In the genomic region with DNA sequence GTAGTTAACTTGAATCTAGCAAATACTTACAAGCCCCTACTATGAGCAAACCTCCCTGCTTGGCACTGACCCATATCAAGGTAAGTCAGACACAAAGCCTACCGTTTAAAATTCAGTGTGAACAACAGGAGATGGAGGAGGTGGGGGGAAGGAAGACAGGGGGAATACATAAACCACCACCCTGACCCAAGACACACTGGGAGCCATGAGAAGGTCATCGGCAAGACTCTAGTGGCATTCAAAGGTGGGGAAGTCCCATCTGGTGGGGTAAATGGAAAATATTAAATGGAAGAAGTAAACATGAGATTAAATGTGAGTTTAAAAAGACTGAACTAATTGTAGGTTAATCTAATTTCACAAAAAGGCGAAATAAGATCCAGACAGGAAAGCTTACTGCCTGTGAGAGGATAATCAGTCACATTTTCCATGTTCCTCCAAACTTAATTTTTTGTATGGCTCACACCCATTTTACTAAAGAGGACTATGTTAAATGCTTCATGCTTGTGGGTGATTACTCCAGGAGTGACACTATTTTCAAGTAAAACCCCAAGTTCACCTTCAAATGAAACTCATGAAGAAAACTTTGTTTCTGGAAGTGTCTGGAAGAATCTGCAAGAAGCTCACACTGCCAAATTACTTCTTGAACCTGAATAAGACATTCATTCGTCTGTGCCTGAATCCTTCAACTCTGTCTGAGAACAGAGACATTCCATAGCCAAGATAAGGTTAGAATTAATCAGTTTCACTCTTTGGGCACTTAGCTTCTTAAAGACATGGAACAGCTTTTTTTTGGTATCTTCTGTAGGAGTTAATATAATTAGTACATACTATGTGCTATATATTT, we compare ENCODE assay signal across 10 cellular contexts. TPM values are rescaled to one million over a fixed set of nuclear protein-coding genes. Genes with fewer than 3 reads are reported as not detected.
DNase-seq lines count a peak whose midpoint lies in the region; ATAC-seq and TF ChIP-seq lines count a peak whose summit lies in the region.
"Had no signal": no experiment of that assay in that cellular context is flagged by ENCODE, and none has a peak within 500 bp of the region (broad histone marks: within the 10 kb centered on the region; RNA-seq: fewer than 3 reads in every experiment).

No MANE protein-coding gene starts in this region.

- no peaks in the 10 kb centered on the region for H3K27me3 Mint-ChIP-seq in naive B cell

- H3K4me3 ChIP-seq in dorsolateral prefrontal cortex, result no peak overlapping the region
- no peak overlapping the region for H3K4me3 ChIP-seq in uterus

- peak overlapping the region in 4 of 6 donors; percentile 1 to 85 (median 70) for H3K27ac Mint-ChIP-seq in naive B cell

- peak in 2 of 3 donors; percentile 2 to 3 for DNase-seq in stimulated activated CD4-positive, alpha-beta T cell treated with anti-CD3 and anti-CD28 coated beads, Interleukin-12 subunit alpha, Interleukin-12 subunit beta, amount 100 ng/mL, for 48 hours (ENCODE audit: low read depth in 2 of 3, low spot score in 1 of 3)
- no peak for DNase-seq in stimulated activated CD4-positive, alpha-beta T cell treated with anti-CD3 and anti-CD28 coated beads, Interleukin-4, amount 100 ng/mL, for 4 hours
- DNase-seq in dorsolateral prefrontal cortex (no peak), naive B cell (no peak), uterus (no peak), NOMO-1 treated with dmso at 0.1 percent for 144 hours (lab: John Stamatoyannopoulos, UW; ENCODE audit: unreplicated experiment) (no peak), HUDEP-2 (lab: John Stamatoyannopoulos, UW; ENCODE audit: unreplicated experiment in 76 of 76) (no peak)
- no peak for DNase-seq in stimulated activated CD8-positive, alpha-beta memory T cell treated with anti-CD3 and anti-CD28 coated beads, Interleukin-4, amount 100 ng/mL, for 48 hours
- DNase-seq: activated CD4-positive, alpha-beta T cell treated with anti-CD3 and anti-CD28 coated beads for 4 hours; NCI-H2029 had no signal

- ATAC-seq in naive B cell (ENCODE audit: low read depth in 2 of 2), result no peak

- H3K4me1 Mint-ChIP-seq in naive B cell, result peaks cover 9 to 25% (median 12%) of the 10 kb centered on the region in 3 donors

- peaks cover 7 to 14% of the 10 kb centered on the region in 2 donors for H3K36me3 Mint-ChIP-seq in naive B cell

- no peak for TF ChIP-seq POLR2A in uterus (IDR thresholded peaks at IDR 0.05)

- H3K4me1 ChIP-seq in uterus, result peaks cover 0 to 4% of the 10 kb centered on the region in 2 donors

- no peaks in the 10 kb centered on the region for H3K27me3 ChIP-seq in dorsolateral prefrontal cortex
- no peaks in the 10 kb centered on the region for H3K27me3 ChIP-seq in uterus

- no peaks in the 10 kb centered on the region for H3K36me3 ChIP-seq in uterus

- peak overlapping the region in 47 of 59 donors; percentile 1 to 76 (median 42) for H3K27ac ChIP-seq in dorsolateral prefrontal cortex
- H3K27ac ChIP-seq in uterus, result peak overlapping the region; percentile 73 to 96

- no peak overlapping the region for H3K4me3 Mint-ChIP-seq in naive B cell

- no peaks in the 10 kb centered on the region for H3K9me3 ChIP-seq in uterus

- H3K9me3 Mint-ChIP-seq in naive B cell, result no peaks in the 10 kb centered on the region

- TF ChIP-seq CTCF in dorsolateral prefrontal cortex (IDR thresholded peaks at IDR 0.05 in 54 of 56, conservative IDR thresholded peaks at IDR 0.05 in 2 of 56; ENCODE audit: low read depth in 1 of 56, partially characterized antibody in 56 of 56), result no peak
- TF ChIP-seq CTCF in uterus (IDR thresholded peaks at IDR 0.05), result no peak

- intact Hi-C loops in dorsolateral prefrontal cortex (cut with DNase I) (no loop called here), uterus (cut with DNase I; ENCODE audit: low total_unique reads) (no loop called here)

RNA-seq across cellular contexts. Expression of gene PITPNB, which starts 51.7 kb away (rescaled TPM):
- total RNA-seq in dorsolateral prefrontal cortex (100 to 1,000 TPM in 14 of 120 experiments, 10 to 100 TPM in 106; 55.3 to 116 (median 83.1) TPM), uterus (10 to 100 TPM; 47.9 to 99.2 (median 62.5) TPM)
- 10 to 100 TPM; 55.7 to 77.5 (median 67.3) TPM for polyA plus RNA-seq in naive B cell (ENCODE audit: low read depth in 6 of 6)

Comparison
In these comparisons a context has a peak if more than half of its experiments do, and no peak if none do; other contexts are left out.
1. DNase-seq: peak in stimulated activated CD4-positive, alpha-beta T cell treated with anti-CD3 and anti-CD28 coated beads, Interleukin-12 subunit alpha, Interleukin-12 subunit beta, amount 100 ng/mL, for 48 hours (2 of 3); none in stimulated activated CD4-positive, alpha-beta T cell treated with anti-CD3 and anti-CD28 coated beads, Interleukin-4, amount 100 ng/mL, for 4 hours (0 of 2), dorsolateral prefrontal cortex (0 of 10), naive B cell (single experiment), uterus (0 of 2), NOMO-1 treated with dmso at 0.1 percent for 144 hours (single experiment), stimulated activated CD8-positive, alpha-beta memory T cell treated with anti-CD3 and anti-CD28 coated beads, Interleukin-4, amount 100 ng/mL, for 48 hours (single experiment) and HUDEP-2 (0 of 76).